23 cellular contexts compared by ENCODE assay signal in genomic region chr11:1195690-1196515, GRCh38. TPM values are rescaled to one million over a fixed set of nuclear protein-coding genes. Genes with fewer than 3 reads are reported as not detected.
DNase-seq lines count a peak whose midpoint lies in the region; ATAC-seq and TF ChIP-seq lines count a peak whose summit lies in the region.
"Had no signal": no experiment of that assay in that cellular context is flagged by ENCODE, and none has a peak within 500 bp of the region (broad histone marks: within the 10 kb centered on the region; RNA-seq: fewer than 3 reads in every experiment).

No MANE protein-coding gene starts in this region.

- TF ChIP-seq CTCF in RWPE2 (IDR thresholded peaks at IDR 0.05; ENCODE audit: poor library complexity, severe bottlenecking): no peak
- no peak for TF ChIP-seq CTCF in spleen (IDR thresholded peaks at IDR 0.05 in 8 of 11, conservative IDR thresholded peaks at IDR 0.05 in 3 of 11)

- H3K36me3 ChIP-seq in RWPE2 (ENCODE audit: low read depth) (no peaks in the 10 kb centered on the region), spleen (no peaks in the 10 kb centered on the region)
- H3K36me3 ChIP-seq: BLaER1 treated with 17β-estradiol and CSF1 and Interleukin-3, amounts not matched to agents 10 nM and 100 nM had no signal

- ATAC-seq in RWPE2 (ENCODE audit: low read depth): no peak
- ATAC-seq: activated T-helper 17 cell treated with anti-CD3 and anti-CD28 coated beads, Interleukin-2, amount 50 U/mL, for 72 hours; K562 had no signal

- peaks cover 28% of the 10 kb centered on the region for H3K27me3 ChIP-seq in RWPE2 (ENCODE audit: insufficient read depth, poor library complexity, severe bottlenecking)
- peaks cover 0 to 77% (median 28%) of the 10 kb centered on the region in 7 donors for H3K27me3 ChIP-seq in spleen (replicated peaks in 1 of 7)

- H3K4me3 ChIP-seq in RWPE2 (ENCODE audit: severe bottlenecking) (no peak overlapping the region), spleen (no peak overlapping the region)
- H3K4me3 ChIP-seq: BLaER1 treated with 17β-estradiol and CSF1 and Interleukin-3, amounts not matched to agents 10 nM and 100 nM; K562 had no signal

- H3K9me3 ChIP-seq in RWPE2 (ENCODE audit: severe bottlenecking): no peaks in the 10 kb centered on the region
- no peaks in the 10 kb centered on the region for H3K9me3 ChIP-seq in spleen

- H3K27ac ChIP-seq in RWPE2 (ENCODE audit: poor library complexity, severe bottlenecking): no peak overlapping the region
- H3K27ac ChIP-seq in spleen: no peak overlapping the region
- H3K27ac ChIP-seq: BLaER1 treated with 17β-estradiol and CSF1 and Interleukin-3, amounts not matched to agents 10 nM and 100 nM had no signal

- WGBS in spleen, 5 donors: 87 to 93% (median 92%) methylated on average over 25 to 41 of the region's 41 CpGs

- H3K4me1 ChIP-seq in RWPE2 (ENCODE audit: insufficient read depth, poor library complexity, severe bottlenecking): no peaks in the 10 kb centered on the region
- no peaks in the 10 kb centered on the region for H3K4me1 ChIP-seq in spleen

- DNase-seq in activated CD4-positive, CD25-positive, alpha-beta regulatory T cell treated with anti-CD3 and anti-CD28 coated beads, Interleukin-2, amount 50 U/mL, for 72 hours: peak; percentile 20
- no peak for DNase-seq in activated CD4-positive, CD25-positive, alpha-beta regulatory T cell (lab: John Stamatoyannopoulos, UW)
- DNase-seq in RWPE2 (ENCODE audit: low spot score) (peak; percentile 43), islet precursor cell (peak; percentile 31), spleen (peak; percentile 61), NCI-H2029 treated with DMSO at 0.1 percent for 48 hours (lab: John Stamatoyannopoulos, UW) (no peak), COR-L47 (lab: John Stamatoyannopoulos, UW) (no peak)
- DNase-seq in stimulated activated CD4-positive, alpha-beta T cell treated with anti-CD3 and anti-CD28 coated beads, Interleukin-15, amount 100 ng/mL, for 24 hours: no peak
- DNase-seq: foreskin fibroblast; GDM1; HFFc6; NCI-H526; occipital lobe; SHP77 treated with DMSO at 0.1 percent for 48 hours; stimulated activated CD4-positive, alpha-beta T cell treated with anti-CD3 and anti-CD28 coated beads, Interleukin-4, amount 100 ng/mL, for 1 hour; substantia nigra; T-helper 2 cell had no signal

- intact Hi-C loops in spleen (cut with DNase I; ENCODE audit: low total_unique reads): no loop called here

- TF ChIP-seq POLR2A in spleen (IDR thresholded peaks at IDR 0.05): no peak

RNA-seq across cellular contexts. Expression of gene MUC5B, which starts 27.0 kb away (rescaled TPM):
- total RNA-seq in spleen: under 1 TPM in 1 of 7 donors, not detected in 6; 0.09 TPM
- under 1 TPM in 2 of 3 donors, not detected in 1; under 0.01 TPM for polyA plus RNA-seq in spleen
- total RNA-seq: activated T-helper 17 cell treated with anti-CD3 and anti-CD28 coated beads, Interleukin-2, amount 50 U/mL, for 72 hours; astrocyte; HFFc6; occipital lobe; skeletal muscle tissue had no signal

RNA-seq across cellular contexts. Expression of gene MUC5AC, which starts 38.1 kb away (rescaled TPM):
- not detected for total RNA-seq in spleen
- polyA plus RNA-seq in spleen: under 1 TPM in 2 of 3 donors, not detected in 1; under 0.01 TPM
- total RNA-seq: activated T-helper 17 cell treated with anti-CD3 and anti-CD28 coated beads, Interleukin-2, amount 50 U/mL, for 72 hours; astrocyte; HFFc6; K562; liver; occipital lobe had no signal
- polyA plus RNA-seq: K562, liver had no signal

Comparison
In these comparisons a context has a peak if more than half of its experiments do, and no peak if none do; other contexts are left out.
1. DNase-seq: peak in activated CD4-positive, CD25-positive, alpha-beta regulatory T cell treated with anti-CD3 and anti-CD28 coated beads, Interleukin-2, amount 50 U/mL, for 72 hours (single experiment), RWPE2 (single experiment), islet precursor cell (single experiment) and spleen (single experiment); none in activated CD4-positive, CD25-positive, alpha-beta regulatory T cell (0 of 4), NCI-H2029 treated with DMSO at 0.1 percent for 48 hours (single experiment), stimulated activated CD4-positive, alpha-beta T cell treated with anti-CD3 and anti-CD28 coated beads, Interleukin-15, amount 100 ng/mL, for 24 hours (single experiment) and COR-L47 (single experiment).